1 cellular context compared by ENCODE assay signal in the genomic region with DNA sequence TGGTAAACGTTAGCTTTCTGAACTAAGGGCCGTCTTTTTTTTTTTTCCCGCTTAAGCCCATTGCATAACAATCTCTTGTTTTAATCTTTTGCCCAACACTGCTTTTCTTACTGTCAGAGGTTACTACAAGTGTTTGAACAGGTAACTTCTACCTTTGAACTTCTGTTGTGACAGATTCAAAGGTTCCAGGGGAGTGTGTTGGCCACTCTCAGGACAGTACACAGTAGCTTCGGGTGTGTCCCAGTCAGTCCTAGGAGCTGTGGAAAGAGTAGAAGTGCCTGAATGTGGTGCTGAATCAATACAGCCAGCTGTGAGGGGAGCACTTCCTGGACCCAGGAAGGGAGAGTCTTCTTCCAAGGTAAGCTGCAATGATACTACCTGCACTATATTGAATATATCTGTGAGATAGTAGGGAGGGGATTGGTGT.
TF ChIP-seq lines count a peak whose summit lies in the region.

A gene with protein sequence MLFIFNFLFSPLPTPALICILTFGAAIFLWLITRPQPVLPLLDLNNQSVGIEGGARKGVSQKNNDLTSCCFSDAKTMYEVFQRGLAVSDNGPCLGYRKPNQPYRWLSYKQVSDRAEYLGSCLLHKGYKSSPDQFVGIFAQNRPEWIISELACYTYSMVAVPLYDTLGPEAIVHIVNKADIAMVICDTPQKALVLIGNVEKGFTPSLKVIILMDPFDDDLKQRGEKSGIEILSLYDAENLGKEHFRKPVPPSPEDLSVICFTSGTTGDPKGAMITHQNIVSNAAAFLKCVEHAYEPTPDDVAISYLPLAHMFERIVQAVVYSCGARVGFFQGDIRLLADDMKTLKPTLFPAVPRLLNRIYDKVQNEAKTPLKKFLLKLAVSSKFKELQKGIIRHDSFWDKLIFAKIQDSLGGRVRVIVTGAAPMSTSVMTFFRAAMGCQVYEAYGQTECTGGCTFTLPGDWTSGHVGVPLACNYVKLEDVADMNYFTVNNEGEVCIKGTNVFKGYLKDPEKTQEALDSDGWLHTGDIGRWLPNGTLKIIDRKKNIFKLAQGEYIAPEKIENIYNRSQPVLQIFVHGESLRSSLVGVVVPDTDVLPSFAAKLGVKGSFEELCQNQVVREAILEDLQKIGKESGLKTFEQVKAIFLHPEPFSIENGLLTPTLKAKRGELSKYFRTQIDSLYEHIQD (plus strand): TSS at position 205 of the 427 bp plus-strand sequence. CDS start 20,831 bp downstream, outside the sequence.

TF ChIP-seq in HepG2, 621 proteins besides CTCF, POLR2A, EP300 and RAD21 (continues in another document):
- TF ChIP-seq TBP (CRISPR knock-in tag; IDR thresholded peaks at IDR 0.05), result no peak
- TF ChIP-seq, protein P1, sequence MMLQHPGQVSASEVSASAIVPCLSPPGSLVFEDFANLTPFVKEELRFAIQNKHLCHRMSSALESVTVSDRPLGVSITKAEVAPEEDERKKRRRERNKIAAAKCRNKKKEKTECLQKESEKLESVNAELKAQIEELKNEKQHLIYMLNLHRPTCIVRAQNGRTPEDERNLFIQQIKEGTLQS (CRISPR knock-in tag; IDR thresholded peaks at IDR 0.05), result 0 out of 2 replicates have a peak, but pooled peaks have one; percentile 10
- TF ChIP-seq ZNF230 (CRISPR knock-in tag; IDR thresholded peaks at IDR 0.05), result peak; percentile 19; the same call in 1 of the 2 replicates
- TF ChIP-seq, protein P2, sequence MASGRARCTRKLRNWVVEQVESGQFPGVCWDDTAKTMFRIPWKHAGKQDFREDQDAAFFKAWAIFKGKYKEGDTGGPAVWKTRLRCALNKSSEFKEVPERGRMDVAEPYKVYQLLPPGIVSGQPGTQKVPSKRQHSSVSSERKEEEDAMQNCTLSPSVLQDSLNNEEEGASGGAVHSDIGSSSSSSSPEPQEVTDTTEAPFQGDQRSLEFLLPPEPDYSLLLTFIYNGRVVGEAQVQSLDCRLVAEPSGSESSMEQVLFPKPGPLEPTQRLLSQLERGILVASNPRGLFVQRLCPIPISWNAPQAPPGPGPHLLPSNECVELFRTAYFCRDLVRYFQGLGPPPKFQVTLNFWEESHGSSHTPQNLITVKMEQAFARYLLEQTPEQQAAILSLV (CRISPR knock-in tag; IDR thresholded peaks at IDR 0.05; ENCODE audit: borderline replicate concordance), result no peak
- TF ChIP-seq, protein P3, sequence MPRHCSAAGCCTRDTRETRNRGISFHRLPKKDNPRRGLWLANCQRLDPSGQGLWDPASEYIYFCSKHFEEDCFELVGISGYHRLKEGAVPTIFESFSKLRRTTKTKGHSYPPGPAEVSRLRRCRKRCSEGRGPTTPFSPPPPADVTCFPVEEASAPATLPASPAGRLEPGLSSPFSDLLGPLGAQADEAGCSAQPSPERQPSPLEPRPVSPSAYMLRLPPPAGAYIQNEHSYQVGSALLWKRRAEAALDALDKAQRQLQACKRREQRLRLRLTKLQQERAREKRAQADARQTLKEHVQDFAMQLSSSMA (CRISPR knock-in tag; IDR thresholded peaks at IDR 0.05), result no peak
- TF ChIP-seq SMARCC2 (IDR thresholded peaks at IDR 0.05), result no peak
- no peak for TF ChIP-seq ZNF577 (CRISPR knock-in tag; IDR thresholded peaks at IDR 0.05; ENCODE audit: borderline replicate concordance, low read depth)
- TF ChIP-seq KDM3A (CRISPR knock-in tag; IDR thresholded peaks at IDR 0.05; ENCODE audit: low read depth), result no peak
- peak; percentile 5; the same call in 1 of the 2 replicates for TF ChIP-seq CREB1 (IDR thresholded peaks at IDR 0.05)
- peak; percentile 84 for TF ChIP-seq CREB1 (CRISPR knock-in tag; IDR thresholded peaks at IDR 0.05)
- TF ChIP-seq, protein P4, sequence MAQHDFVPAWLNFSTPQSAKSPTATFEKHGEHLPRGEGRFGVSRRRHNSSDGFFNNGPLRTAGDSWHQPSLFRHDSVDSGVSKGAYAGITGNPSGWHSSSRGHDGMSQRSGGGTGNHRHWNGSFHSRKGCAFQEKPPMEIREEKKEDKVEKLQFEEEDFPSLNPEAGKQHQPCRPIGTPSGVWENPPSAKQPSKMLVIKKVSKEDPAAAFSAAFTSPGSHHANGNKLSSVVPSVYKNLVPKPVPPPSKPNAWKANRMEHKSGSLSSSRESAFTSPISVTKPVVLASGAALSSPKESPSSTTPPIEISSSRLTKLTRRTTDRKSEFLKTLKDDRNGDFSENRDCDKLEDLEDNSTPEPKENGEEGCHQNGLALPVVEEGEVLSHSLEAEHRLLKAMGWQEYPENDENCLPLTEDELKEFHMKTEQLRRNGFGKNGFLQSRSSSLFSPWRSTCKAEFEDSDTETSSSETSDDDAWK (CRISPR knock-in tag; IDR thresholded peaks at IDR 0.05), result no peak
- no peak for TF ChIP-seq KAT2B (IDR thresholded peaks at IDR 0.05; ENCODE audit: borderline replicate concordance, low read depth, low read length)
- peak; percentile 64; the same call in 1 of the 2 replicates for TF ChIP-seq ZNF878 (CRISPR knock-in tag; IDR thresholded peaks at IDR 0.05)
- TF ChIP-seq SRF (IDR thresholded peaks at IDR 0.05; ENCODE audit: low read depth, low read length), result peak; percentile 39; the same call in 1 of the 2 replicates
- TF ChIP-seq ZFP41 (CRISPR knock-in tag; IDR thresholded peaks at IDR 0.05; ENCODE audit: borderline replicate concordance), result no peak
- TF ChIP-seq CCAR2 (optimal IDR thresholded peaks at IDR 0.05; ENCODE audit: low read depth, low read length), result no peak
- TF ChIP-seq ZNF367 (CRISPR knock-in tag; IDR thresholded peaks at IDR 0.05; ENCODE audit: borderline replicate concordance), result no peak
- no peak for TF ChIP-seq NFYC (CRISPR knock-in tag; IDR thresholded peaks at IDR 0.05)
- TF ChIP-seq, protein P5, sequence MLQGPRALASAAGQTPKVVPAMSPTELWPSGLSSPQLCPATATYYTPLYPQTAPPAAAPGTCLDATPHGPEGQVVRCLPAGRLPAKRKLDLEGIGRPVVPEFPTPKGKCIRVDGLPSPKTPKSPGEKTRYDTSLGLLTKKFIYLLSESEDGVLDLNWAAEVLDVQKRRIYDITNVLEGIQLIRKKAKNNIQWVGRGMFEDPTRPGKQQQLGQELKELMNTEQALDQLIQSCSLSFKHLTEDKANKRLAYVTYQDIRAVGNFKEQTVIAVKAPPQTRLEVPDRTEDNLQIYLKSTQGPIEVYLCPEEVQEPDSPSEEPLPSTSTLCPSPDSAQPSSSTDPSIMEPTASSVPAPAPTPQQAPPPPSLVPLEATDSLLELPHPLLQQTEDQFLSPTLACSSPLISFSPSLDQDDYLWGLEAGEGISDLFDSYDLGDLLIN (CRISPR knock-in tag; IDR thresholded peaks at IDR 0.05; ENCODE audit: borderline replicate concordance), result no peak
- TF ChIP-seq, protein P6, sequence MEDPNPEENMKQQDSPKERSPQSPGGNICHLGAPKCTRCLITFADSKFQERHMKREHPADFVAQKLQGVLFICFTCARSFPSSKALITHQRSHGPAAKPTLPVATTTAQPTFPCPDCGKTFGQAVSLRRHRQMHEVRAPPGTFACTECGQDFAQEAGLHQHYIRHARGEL (CRISPR knock-in tag; IDR thresholded peaks at IDR 0.05), result no peak
- TF ChIP-seq CCDC6 (CRISPR knock-in tag; IDR thresholded peaks at IDR 0.05), result no peak
- no peak for TF ChIP-seq TAF1 (CRISPR knock-in tag; IDR thresholded peaks at IDR 0.05)
- TF ChIP-seq, protein P7, sequence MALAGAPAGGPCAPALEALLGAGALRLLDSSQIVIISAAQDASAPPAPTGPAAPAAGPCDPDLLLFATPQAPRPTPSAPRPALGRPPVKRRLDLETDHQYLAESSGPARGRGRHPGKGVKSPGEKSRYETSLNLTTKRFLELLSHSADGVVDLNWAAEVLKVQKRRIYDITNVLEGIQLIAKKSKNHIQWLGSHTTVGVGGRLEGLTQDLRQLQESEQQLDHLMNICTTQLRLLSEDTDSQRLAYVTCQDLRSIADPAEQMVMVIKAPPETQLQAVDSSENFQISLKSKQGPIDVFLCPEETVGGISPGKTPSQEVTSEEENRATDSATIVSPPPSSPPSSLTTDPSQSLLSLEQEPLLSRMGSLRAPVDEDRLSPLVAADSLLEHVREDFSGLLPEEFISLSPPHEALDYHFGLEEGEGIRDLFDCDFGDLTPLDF (CRISPR knock-in tag; IDR thresholded peaks at IDR 0.05), result peak; percentile 59; the same call in 1 of the 2 replicates
- TF ChIP-seq MZF1 (CRISPR knock-in tag; IDR thresholded peaks at IDR 0.05; ENCODE audit: borderline replicate concordance), result no peak
- no peak for TF ChIP-seq HMGA1 (CRISPR knock-in tag; conservative IDR thresholded peaks at IDR 0.05)
- TF ChIP-seq, protein P8, sequence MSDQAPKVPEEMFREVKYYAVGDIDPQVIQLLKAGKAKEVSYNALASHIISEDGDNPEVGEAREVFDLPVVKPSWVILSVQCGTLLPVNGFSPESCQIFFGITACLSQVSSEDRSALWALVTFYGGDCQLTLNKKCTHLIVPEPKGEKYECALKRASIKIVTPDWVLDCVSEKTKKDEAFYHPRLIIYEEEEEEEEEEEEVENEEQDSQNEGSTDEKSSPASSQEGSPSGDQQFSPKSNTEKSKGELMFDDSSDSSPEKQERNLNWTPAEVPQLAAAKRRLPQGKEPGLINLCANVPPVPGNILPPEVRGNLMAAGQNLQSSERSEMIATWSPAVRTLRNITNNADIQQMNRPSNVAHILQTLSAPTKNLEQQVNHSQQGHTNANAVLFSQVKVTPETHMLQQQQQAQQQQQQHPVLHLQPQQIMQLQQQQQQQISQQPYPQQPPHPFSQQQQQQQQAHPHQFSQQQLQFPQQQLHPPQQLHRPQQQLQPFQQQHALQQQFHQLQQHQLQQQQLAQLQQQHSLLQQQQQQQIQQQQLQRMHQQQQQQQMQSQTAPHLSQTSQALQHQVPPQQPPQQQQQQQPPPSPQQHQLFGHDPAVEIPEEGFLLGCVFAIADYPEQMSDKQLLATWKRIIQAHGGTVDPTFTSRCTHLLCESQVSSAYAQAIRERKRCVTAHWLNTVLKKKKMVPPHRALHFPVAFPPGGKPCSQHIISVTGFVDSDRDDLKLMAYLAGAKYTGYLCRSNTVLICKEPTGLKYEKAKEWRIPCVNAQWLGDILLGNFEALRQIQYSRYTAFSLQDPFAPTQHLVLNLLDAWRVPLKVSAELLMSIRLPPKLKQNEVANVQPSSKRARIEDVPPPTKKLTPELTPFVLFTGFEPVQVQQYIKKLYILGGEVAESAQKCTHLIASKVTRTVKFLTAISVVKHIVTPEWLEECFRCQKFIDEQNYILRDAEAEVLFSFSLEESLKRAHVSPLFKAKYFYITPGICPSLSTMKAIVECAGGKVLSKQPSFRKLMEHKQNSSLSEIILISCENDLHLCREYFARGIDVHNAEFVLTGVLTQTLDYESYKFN (CRISPR knock-in tag; conservative IDR thresholded peaks at IDR 0.05), result peak; percentile 92
- no peak for TF ChIP-seq MATR3 (CRISPR knock-in tag; IDR thresholded peaks at IDR 0.05)
- no peak; the same call in 1 of the 2 replicates for TF ChIP-seq DNMT3B (CRISPR knock-in tag; conservative IDR thresholded peaks at IDR 0.05)
- TF ChIP-seq HMG20A (CRISPR knock-in tag; IDR thresholded peaks at IDR 0.05; ENCODE audit: borderline replicate concordance), result peak; percentile 81; the same call in 1 of the 2 replicates
- TF ChIP-seq, protein P9, sequence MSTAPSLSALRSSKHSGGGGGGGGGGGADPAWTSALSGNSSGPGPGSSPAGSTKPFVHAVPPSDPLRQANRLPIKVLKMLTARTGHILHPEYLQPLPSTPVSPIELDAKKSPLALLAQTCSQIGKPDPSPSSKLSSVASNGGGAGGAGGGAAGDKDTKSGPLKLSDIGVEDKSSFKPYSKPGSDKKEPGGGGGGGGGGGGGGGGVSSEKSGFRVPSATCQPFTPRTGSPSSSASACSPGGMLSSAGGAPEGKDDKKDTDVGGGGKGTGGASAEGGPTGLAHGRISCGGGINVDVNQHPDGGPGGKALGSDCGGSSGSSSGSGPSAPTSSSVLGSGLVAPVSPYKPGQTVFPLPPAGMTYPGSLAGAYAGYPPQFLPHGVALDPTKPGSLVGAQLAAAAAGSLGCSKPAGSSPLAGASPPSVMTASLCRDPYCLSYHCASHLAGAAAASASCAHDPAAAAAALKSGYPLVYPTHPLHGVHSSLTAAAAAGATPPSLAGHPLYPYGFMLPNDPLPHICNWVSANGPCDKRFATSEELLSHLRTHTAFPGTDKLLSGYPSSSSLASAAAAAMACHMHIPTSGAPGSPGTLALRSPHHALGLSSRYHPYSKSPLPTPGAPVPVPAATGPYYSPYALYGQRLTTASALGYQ (CRISPR knock-in tag; IDR thresholded peaks at IDR 0.05), result 0 out of 2 replicates have a peak, but pooled peaks have one; percentile 49
- TF ChIP-seq ZNF234 (CRISPR knock-in tag; conservative IDR thresholded peaks at IDR 0.05), result no peak
- TF ChIP-seq, protein P10, sequence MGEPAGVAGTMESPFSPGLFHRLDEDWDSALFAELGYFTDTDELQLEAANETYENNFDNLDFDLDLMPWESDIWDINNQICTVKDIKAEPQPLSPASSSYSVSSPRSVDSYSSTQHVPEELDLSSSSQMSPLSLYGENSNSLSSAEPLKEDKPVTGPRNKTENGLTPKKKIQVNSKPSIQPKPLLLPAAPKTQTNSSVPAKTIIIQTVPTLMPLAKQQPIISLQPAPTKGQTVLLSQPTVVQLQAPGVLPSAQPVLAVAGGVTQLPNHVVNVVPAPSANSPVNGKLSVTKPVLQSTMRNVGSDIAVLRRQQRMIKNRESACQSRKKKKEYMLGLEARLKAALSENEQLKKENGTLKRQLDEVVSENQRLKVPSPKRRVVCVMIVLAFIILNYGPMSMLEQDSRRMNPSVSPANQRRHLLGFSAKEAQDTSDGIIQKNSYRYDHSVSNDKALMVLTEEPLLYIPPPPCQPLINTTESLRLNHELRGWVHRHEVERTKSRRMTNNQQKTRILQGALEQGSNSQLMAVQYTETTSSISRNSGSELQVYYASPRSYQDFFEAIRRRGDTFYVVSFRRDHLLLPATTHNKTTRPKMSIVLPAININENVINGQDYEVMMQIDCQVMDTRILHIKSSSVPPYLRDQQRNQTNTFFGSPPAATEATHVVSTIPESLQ (CRISPR knock-in tag; conservative IDR thresholded peaks at IDR 0.05), result no peak
- TF ChIP-seq PLRG1 (conservative IDR thresholded peaks at IDR 0.05), result no peak
- peak; percentile 90 for TF ChIP-seq CEBPB (IDR thresholded peaks at IDR 0.05; ENCODE audit: borderline replicate concordance, low read depth, low read length)
- TF ChIP-seq, protein P11, sequence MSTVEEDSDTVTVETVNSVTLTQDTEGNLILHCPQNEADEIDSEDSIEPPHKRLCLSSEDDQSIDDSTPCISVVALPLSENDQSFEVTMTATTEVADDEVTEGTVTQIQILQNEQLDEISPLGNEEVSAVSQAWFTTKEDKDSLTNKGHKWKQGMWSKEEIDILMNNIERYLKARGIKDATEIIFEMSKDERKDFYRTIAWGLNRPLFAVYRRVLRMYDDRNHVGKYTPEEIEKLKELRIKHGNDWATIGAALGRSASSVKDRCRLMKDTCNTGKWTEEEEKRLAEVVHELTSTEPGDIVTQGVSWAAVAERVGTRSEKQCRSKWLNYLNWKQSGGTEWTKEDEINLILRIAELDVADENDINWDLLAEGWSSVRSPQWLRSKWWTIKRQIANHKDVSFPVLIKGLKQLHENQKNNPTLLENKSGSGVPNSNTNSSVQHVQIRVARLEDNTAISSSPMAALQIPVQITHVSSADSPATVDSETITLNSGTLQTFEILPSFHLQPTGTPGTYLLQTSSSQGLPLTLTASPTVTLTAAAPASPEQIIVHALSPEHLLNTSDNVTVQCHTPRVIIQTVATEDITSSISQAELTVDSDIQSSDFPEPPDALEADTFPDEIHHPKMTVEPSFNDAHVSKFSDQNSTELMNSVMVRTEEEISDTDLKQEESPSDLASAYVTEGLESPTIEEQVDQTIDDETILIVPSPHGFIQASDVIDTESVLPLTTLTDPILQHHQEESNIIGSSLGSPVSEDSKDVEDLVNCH (CRISPR knock-in tag; IDR thresholded peaks at IDR 0.05), result no peak
- TF ChIP-seq KLF16 (CRISPR knock-in tag; IDR thresholded peaks at IDR 0.05), result peak in 1 of 2 experiments; percentile 52; a peak in 1 of 4 replicates
- TF ChIP-seq ZNF451 (CRISPR knock-in tag; IDR thresholded peaks at IDR 0.05), result no peak
